ENCODE assay signal across 9 cellular contexts in the genomic region with DNA sequence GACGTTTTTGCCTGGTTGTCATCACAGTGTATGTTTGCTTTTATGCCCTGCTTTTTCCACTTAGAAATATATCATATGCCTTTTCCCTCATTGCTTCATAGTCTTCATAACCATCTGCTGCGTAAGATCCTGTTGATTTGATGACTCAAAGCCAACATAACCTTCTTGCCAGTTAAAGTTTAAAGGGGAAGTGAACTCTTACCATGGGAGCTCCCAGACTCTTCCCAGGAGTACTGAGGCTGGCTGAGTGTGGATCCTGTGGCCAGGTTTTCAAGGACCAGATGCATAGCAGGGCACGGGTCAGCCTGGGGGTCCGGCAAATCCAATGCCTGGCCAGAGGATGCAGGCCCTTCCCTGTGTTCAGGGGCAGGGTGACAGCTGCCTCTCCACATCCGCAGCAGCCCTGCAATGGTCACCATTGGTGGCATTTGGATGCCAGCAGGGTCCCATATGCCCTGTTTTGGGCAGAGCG. TPM values are rescaled to one million over a fixed set of nuclear protein-coding genes. Genes with fewer than 3 reads are reported as not detected.
DNase-seq lines count a peak whose midpoint lies in the region; TF ChIP-seq lines count a peak whose summit lies in the region.
"Had no signal": no experiment of that assay in that cellular context is flagged by ENCODE, and none has a peak within 500 bp of the region (broad histone marks: within the 10 kb centered on the region; RNA-seq: fewer than 3 reads in every experiment).

No MANE protein-coding gene starts in this region.

- no peaks in the 10 kb centered on the region for H3K27me3 ChIP-seq in liver (ENCODE audit: control insufficient read depth in 4 of 4, insufficient read depth in 4 of 4, low read length in 3 of 4)
- no peaks in the 10 kb centered on the region for H3K27me3 ChIP-seq in CD4-positive, alpha-beta memory T cell (ENCODE audit: insufficient read depth, low read length)

- peaks cover 48% of the 10 kb centered on the region for H3K4me1 Mint-ChIP-seq in brain
- H3K4me1 Mint-ChIP-seq in CD4-positive, alpha-beta memory T cell: peaks cover 3 to 12% (median 6%) of the 10 kb centered on the region in 4 donors

- no peak overlapping the region for H3K9ac ChIP-seq in liver (ENCODE audit: low read depth in 1 of 2, low read length in 2 of 2)
- H3K9ac ChIP-seq: parathyroid adenoma had no signal

- H3K27me3 Mint-ChIP-seq in brain: no peaks in the 10 kb centered on the region
- H3K27me3 Mint-ChIP-seq in CD4-positive, alpha-beta memory T cell: no peaks in the 10 kb centered on the region

- peak overlapping the region in 1 of 5 experiments; percentile 10 for H3K4me3 Mint-ChIP-seq in brain
- H3K4me3 Mint-ChIP-seq in CD4-positive, alpha-beta memory T cell: no peak overlapping the region

- POLR2A ChIA-PET in CD4-positive, alpha-beta memory T cell (lab: Charles Lee; ENCODE audit: partially characterized antibody): no interaction called here

- H3K27ac Mint-ChIP-seq in brain: peak overlapping the region in 3 of 5 experiments; percentile 20 to 84 (median 28)
- no peak overlapping the region for H3K27ac Mint-ChIP-seq in CD4-positive, alpha-beta memory T cell

- TF ChIP-seq CTCF in brain (conservative IDR thresholded peaks at IDR 0.05): no peak
- no peak for TF ChIP-seq CTCF in liver (IDR thresholded peaks at IDR 0.05; ENCODE audit: low read depth, low read length, missing input control)

- TF ChIP-seq RAD21 in liver (IDR thresholded peaks at IDR 0.05): peak; percentile 14 to 32

- H3K9me3 Mint-ChIP-seq in brain: peaks cover 5 to 27% (median 14%) of the 10 kb centered on the region in 5 experiments
- H3K9me3 Mint-ChIP-seq in CD4-positive, alpha-beta memory T cell: peaks cover 0 to 23% (median 10%) of the 10 kb centered on the region in 8 donors

- no peaks in the 10 kb centered on the region for H3K36me3 ChIP-seq in liver (ENCODE audit: control insufficient read depth in 4 of 4, insufficient read depth in 3 of 4, low read depth in 1 of 4, low read length in 3 of 4)
- H3K36me3 ChIP-seq in CD4-positive, alpha-beta memory T cell (ENCODE audit: insufficient read depth, low read length): peaks cover 5% of the 10 kb centered on the region

- no peaks in the 10 kb centered on the region for H3K9me3 ChIP-seq in liver (ENCODE audit: control insufficient read depth in 4 of 4, low read length in 3 of 4)
- no peaks in the 10 kb centered on the region for H3K9me3 ChIP-seq in CD4-positive, alpha-beta memory T cell (ENCODE audit: control insufficient read depth in 1 of 2, low read length in 2 of 2)

- H3K4me3 ChIP-seq in liver (ENCODE audit: low read depth in 1 of 3, low read length in 3 of 3): no peak overlapping the region
- no peak overlapping the region for H3K4me3 ChIP-seq in CD4-positive, alpha-beta memory T cell (ENCODE audit: low read length in 2 of 2)

- CTCF ChIA-PET in CD4-positive, alpha-beta memory T cell (lab: Charles Lee; ENCODE audit: partially characterized antibody): interaction anchor here (4.6 kb wide), 1 partner anchor 13 kb away, joined by 19 read pairs; no protein-coding TSS in a partner anchor

- peaks cover 17 to 47% (median 33%) of the 10 kb centered on the region in 4 donors for H3K4me1 ChIP-seq in liver (ENCODE audit: control insufficient read depth in 4 of 4, insufficient read depth in 4 of 4, low read length in 3 of 4)
- H3K4me1 ChIP-seq in CD4-positive, alpha-beta memory T cell (ENCODE audit: insufficient read depth, low read length): no peaks in the 10 kb centered on the region
- H3K4me1 ChIP-seq: parathyroid adenoma had no signal

- DNase-seq in A172 (ENCODE audit: low spot score): peak; percentile 80
- peak; percentile 50 for DNase-seq in LoVo (ENCODE audit: low spot score)
- DNase-seq in inferior parietal cortex (ENCODE audit: extremely low spot score): no peak
- no peak for DNase-seq in globus pallidus (ENCODE audit: low spot score)
- DNase-seq in activated naive CD4-positive, alpha-beta T cell treated with anti-CD3 and anti-CD28 coated beads, Interleukin-2, amount 50 U/mL, for 16 hours: no peak
- no peak for DNase-seq in CD4-positive, alpha-beta memory T cell

- intact Hi-C loops in CD4-positive, alpha-beta memory T cell (cut with micrococcal nuclease): no loop called here

- H3K36me3 Mint-ChIP-seq in brain: peaks cover 51% of the 10 kb centered on the region
- peaks cover 31 to 39% of the 10 kb centered on the region in 2 donors for H3K36me3 Mint-ChIP-seq in CD4-positive, alpha-beta memory T cell

- 55% methylated on average over 6 of the region's 6 CpGs for WGBS in liver

- peak overlapping the region; percentile 78 to 95 for H3K27ac ChIP-seq in liver (ENCODE audit: low read depth in 1 of 2, low read length in 2 of 2)
- H3K27ac ChIP-seq in CD4-positive, alpha-beta memory T cell (ENCODE audit: low read depth, low read length): no peak overlapping the region
- H3K27ac ChIP-seq: parathyroid adenoma had no signal

TF ChIP-seq in liver, 16 proteins besides CTCF, POLR2A, EP300 and RAD21 (continues in another document):
- TF ChIP-seq SP1 (IDR thresholded peaks at IDR 0.05): peak; percentile 29
- peak; percentile 94 for TF ChIP-seq FOXA2 (IDR thresholded peaks at IDR 0.05)
- peak; percentile 93 for TF ChIP-seq MAX (IDR thresholded peaks at IDR 0.05)
- TF ChIP-seq JUND (IDR thresholded peaks at IDR 0.05): peak; percentile 93 to 99
- TF ChIP-seq FOXA1 (IDR thresholded peaks at IDR 0.05): peak; percentile 93
- peak; percentile 80 for TF ChIP-seq ZBTB33 (IDR thresholded peaks at IDR 0.05)
- no peak for TF ChIP-seq TAF1 (conservative IDR thresholded peaks at IDR 0.05)
- peak; percentile 83 for TF ChIP-seq YY1 (IDR thresholded peaks at IDR 0.05)
- peak; percentile 43 for TF ChIP-seq REST (IDR thresholded peaks at IDR 0.05)
- peak in 1 of 2 donors; percentile 82 for TF ChIP-seq EGR1 (IDR thresholded peaks at IDR 0.05; ENCODE audit: low read depth in 2 of 2)
- TF ChIP-seq RXRA (IDR thresholded peaks at IDR 0.05): peak; percentile 81 to 93
- peak; percentile 17 to 71 for TF ChIP-seq HNF4A (conservative IDR thresholded peaks at IDR 0.05)
- TF ChIP-seq GABPA (IDR thresholded peaks at IDR 0.05 in 1 of 2, conservative IDR thresholded peaks at IDR 0.05 in 1 of 2): peak; percentile 43 to 85
- TF ChIP-seq NR2F2 (IDR thresholded peaks at IDR 0.05): peak; percentile 20
- TF ChIP-seq, protein P1, sequence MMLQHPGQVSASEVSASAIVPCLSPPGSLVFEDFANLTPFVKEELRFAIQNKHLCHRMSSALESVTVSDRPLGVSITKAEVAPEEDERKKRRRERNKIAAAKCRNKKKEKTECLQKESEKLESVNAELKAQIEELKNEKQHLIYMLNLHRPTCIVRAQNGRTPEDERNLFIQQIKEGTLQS (IDR thresholded peaks at IDR 0.05): peak; percentile 59

RNA-seq across cellular contexts. Expression of gene SACM1L, which starts 42.0 kb away (rescaled TPM):
- 26.6 and 31.2 TPM in 2 replicates for total RNA-seq in A172 (2014; rRNA removed; shearing (Covaris generic))
- polyA plus RNA-seq in brain (ENCODE audit: insufficient read depth, low read depth, low replicate concordance) (9.9 TPM), liver (10 to 100 TPM; 12.2 to 15.5 TPM)
- 10 to 100 TPM; 25.5 to 35.5 TPM for total RNA-seq in liver
- total RNA-seq in CD4-positive, alpha-beta memory T cell: 100 to 1,000 TPM in 1 of 2 experiments, 10 to 100 TPM in 1; 95.7 to 104 TPM
- 10 to 100 TPM; 27.6 to 39.1 TPM for polyA plus RNA-seq in CD4-positive, alpha-beta memory T cell

RNA-seq across cellular contexts. Expression of gene LIMD1, which starts 52.6 kb away (rescaled TPM):
- total RNA-seq in A172 (2014; rRNA removed; shearing (Covaris generic)): 8.7 TPM in 2 replicates
- 1.3 TPM for polyA plus RNA-seq in brain (ENCODE audit: insufficient read depth, low read depth, low replicate concordance)
- total RNA-seq in liver: 10 to 100 TPM; 16.2 to 23.3 TPM
- 1 to 10 TPM; 7.8 to 8.1 TPM for polyA plus RNA-seq in liver
- total RNA-seq in CD4-positive, alpha-beta memory T cell: 10 to 100 TPM; 29.1 to 34.0 TPM
- polyA plus RNA-seq in CD4-positive, alpha-beta memory T cell: 1 to 10 TPM; 2.6 to 7.5 TPM

Comparison
In these comparisons a context has a peak if more than half of its experiments do, and no peak if none do; other contexts are left out.
1. DNase-seq: peak in A172 (single experiment) and LoVo (single experiment); none in inferior parietal cortex (single experiment), globus pallidus (single experiment), activated naive CD4-positive, alpha-beta T cell treated with anti-CD3 and anti-CD28 coated beads, Interleukin-2, amount 50 U/mL, for 16 hours (single experiment) and CD4-positive, alpha-beta memory T cell (0 of 5).
2. H3K27ac Mint-ChIP-seq: peak in brain (3 of 5); none in CD4-positive, alpha-beta memory T cell (0 of 7).